Comparison of ENCODE assay signal across 9 cellular contexts in genomic region chr6:159788757-159789376, GRCh38. TPM values are rescaled to one million over a fixed set of nuclear protein-coding genes. Genes with fewer than 3 reads are reported as not detected.
DNase-seq lines count a peak whose midpoint lies in the region; ATAC-seq and TF ChIP-seq lines count a peak whose summit lies in the region.
"Had no signal": no experiment of that assay in that cellular context is flagged by ENCODE, and none has a peak within 500 bp of the region (broad histone marks: within the 10 kb centered on the region; RNA-seq: fewer than 3 reads in every experiment).

No MANE protein-coding gene starts in this region.

- H3K27ac ChIP-seq in foreskin keratinocyte (peak overlapping the region; percentile 16), neutrophil (peak overlapping the region; percentile 91), aorta (ENCODE audit: low read depth in 1 of 2, low read length in 2 of 2) (peak overlapping the region; percentile 10 to 72)

- H3K27me3 ChIP-seq in foreskin keratinocyte = no peaks in the 10 kb centered on the region
- H3K27me3 ChIP-seq in neutrophil = no peaks in the 10 kb centered on the region
- no peaks in the 10 kb centered on the region for H3K27me3 ChIP-seq in aorta (ENCODE audit: control insufficient read depth in 1 of 2, insufficient read depth in 2 of 2, low read length in 1 of 2)

- 0 to 1% methylated on average over 58 to 59 of the region's 59 CpGs for WGBS in aorta, 2 donors

- intact Hi-C loops in activated T-helper 1 cell treated with anti-CD3 and anti-CD28 coated beads, Interleukin-12 subunit alpha, Interleukin-12 subunit beta, Interleukin-2, Interleukin-4 antibody, amounts not matched to agents 30 ng/mL and 10 ng/mL and 1 ng/mL, durations not matched to agents 14 hours and 24 hours and 36 hours (cut with micrococcal nuclease) = loop anchor here (1.0 to 5.0 kb wide), 7 partner anchors 27 to 972 kb away; partner anchors contain the start of genes ACAT2, EZR, SOD2 and WTAP
- intact Hi-C loops in aorta (cut with DNase I) = loop anchor here (1.0 kb wide), 2 partner anchors 62 to 96 kb away; partner anchors contain the start of genes SOD2 (in 1 of the 2) and WTAP (in 1 of the 2)

- TF ChIP-seq CTCF in foreskin keratinocyte (conservative IDR thresholded peaks at IDR 0.05) (no peak), neutrophil (IDR thresholded peaks at IDR 0.05) (no peak)

- ATAC-seq in foreskin keratinocyte (no peak), aorta (ENCODE audit: low FRiP score) (peak; percentile 1), GM21447 (IDR thresholded peaks at IDR 0.05; ENCODE audit: unreplicated experiment) (no peak)

- H3K9me3 ChIP-seq in neutrophil (no peaks in the 10 kb centered on the region), aorta (ENCODE audit: control insufficient read depth, low read length) (no peaks in the 10 kb centered on the region)

- H3K4me1 Mint-ChIP-seq in activated T-helper 1 cell treated with anti-CD3 and anti-CD28 coated beads, Interleukin-12 subunit alpha, Interleukin-12 subunit beta, Interleukin-2, Interleukin-4 antibody, amounts not matched to agents 30 ng/mL and 10 ng/mL and 1 ng/mL, durations not matched to agents 14 hours and 24 hours and 36 hours (ENCODE audit: low read depth) = peaks cover 61% of the 10 kb centered on the region

- H3K27me3 Mint-ChIP-seq in activated T-helper 1 cell treated with anti-CD3 and anti-CD28 coated beads, Interleukin-12 subunit alpha, Interleukin-12 subunit beta, Interleukin-2, Interleukin-4 antibody, amounts not matched to agents 30 ng/mL and 10 ng/mL and 1 ng/mL, durations not matched to agents 14 hours and 24 hours and 36 hours (ENCODE audit: insufficient read depth) = no peaks in the 10 kb centered on the region

- DNase-seq in NCI-H82 (lab: John Stamatoyannopoulos, UW) = peak; percentile 46
- no peak for DNase-seq in NCI-H82 treated with DMSO at 0.1 percent for 48 hours (lab: John Stamatoyannopoulos, UW; ENCODE audit: unreplicated experiment)
- DNase-seq in LoVo (ENCODE audit: low spot score) = peak; percentile 3
- DNase-seq in activated T-helper 1 cell treated with anti-CD3 and anti-CD28 coated beads, Interleukin-12 subunit alpha, Interleukin-12 subunit beta, Interleukin-2, Interleukin-4 antibody, amounts not matched to agents 30 ng/mL and 10 ng/mL and 1 ng/mL, durations not matched to agents 14 hours and 24 hours and 36 hours (ENCODE audit: low spot score) = peak; percentile 15
- DNase-seq in foreskin keratinocyte = no peak
- peak; percentile 61 to 81 for DNase-seq in aorta

- H3K4me3 ChIP-seq in neutrophil (ENCODE audit: low read depth in 1 of 2, low read length in 1 of 2) = peak overlapping the region; percentile 85 to 87
- peak overlapping the region; percentile 59 to 82 for H3K4me3 ChIP-seq in aorta (ENCODE audit: low read length in 2 of 2)

- H3K4me1 ChIP-seq in foreskin keratinocyte = peaks cover 3% of the 10 kb centered on the region
- peaks cover 36 to 41% of the 10 kb centered on the region in 2 experiments for H3K4me1 ChIP-seq in neutrophil (ENCODE audit: control insufficient read depth in 1 of 2, insufficient read depth in 1 of 2, low read depth in 1 of 2, low read length in 1 of 2)
- H3K4me1 ChIP-seq in aorta (ENCODE audit: control insufficient read depth in 1 of 2, insufficient read depth in 2 of 2, low read length in 2 of 2) = peaks cover 0 to 3% of the 10 kb centered on the region in 2 donors

- H3K9me3 Mint-ChIP-seq in activated T-helper 1 cell treated with anti-CD3 and anti-CD28 coated beads, Interleukin-12 subunit alpha, Interleukin-12 subunit beta, Interleukin-2, Interleukin-4 antibody, amounts not matched to agents 30 ng/mL and 10 ng/mL and 1 ng/mL, durations not matched to agents 14 hours and 24 hours and 36 hours = no peaks in the 10 kb centered on the region

- H3K36me3 Mint-ChIP-seq in activated T-helper 1 cell treated with anti-CD3 and anti-CD28 coated beads, Interleukin-12 subunit alpha, Interleukin-12 subunit beta, Interleukin-2, Interleukin-4 antibody, amounts not matched to agents 30 ng/mL and 10 ng/mL and 1 ng/mL, durations not matched to agents 14 hours and 24 hours and 36 hours (ENCODE audit: low read depth) = peaks cover 55% of the 10 kb centered on the region

- peak overlapping the region; percentile 96 for H3K4me3 Mint-ChIP-seq in activated T-helper 1 cell treated with anti-CD3 and anti-CD28 coated beads, Interleukin-12 subunit alpha, Interleukin-12 subunit beta, Interleukin-2, Interleukin-4 antibody, amounts not matched to agents 30 ng/mL and 10 ng/mL and 1 ng/mL, durations not matched to agents 14 hours and 24 hours and 36 hours

- H3K36me3 ChIP-seq in neutrophil = peaks cover 37% of the 10 kb centered on the region
- peaks cover 0 to 3% of the 10 kb centered on the region in 2 donors for H3K36me3 ChIP-seq in aorta (ENCODE audit: control insufficient read depth in 1 of 2, insufficient read depth in 2 of 2, low read length in 1 of 2)

- H3K27ac Mint-ChIP-seq in activated T-helper 1 cell treated with anti-CD3 and anti-CD28 coated beads, Interleukin-12 subunit alpha, Interleukin-12 subunit beta, Interleukin-2, Interleukin-4 antibody, amounts not matched to agents 30 ng/mL and 10 ng/mL and 1 ng/mL, durations not matched to agents 14 hours and 24 hours and 36 hours = peak overlapping the region; percentile 86

RNA-seq across cellular contexts. Expression of gene TCP1, which starts 0.5 kb away (rescaled TPM):
- 454 and 457 TPM in 2 replicates for total RNA-seq in activated T-helper 1 cell treated with anti-CD3 and anti-CD28 coated beads, Interleukin-12 subunit alpha, Interleukin-12 subunit beta, Interleukin-2, Interleukin-4 antibody, amounts not matched to agents 30 ng/mL and 10 ng/mL and 1 ng/mL, durations not matched to agents 14 hours and 24 hours and 36 hours
- 245 and 272 TPM in 2 replicates for total RNA-seq in foreskin keratinocyte
- polyA plus RNA-seq in foreskin keratinocyte = 203 and 242 TPM in 2 replicates
- total RNA-seq in aorta = 100 to 1,000 TPM; 110 to 146 TPM
- polyA plus RNA-seq in aorta = 100 to 1,000 TPM; 105 to 116 TPM

RNA-seq across cellular contexts. Expression of gene MRPL18, which starts 1.4 kb away (rescaled TPM):
- total RNA-seq in activated T-helper 1 cell treated with anti-CD3 and anti-CD28 coated beads, Interleukin-12 subunit alpha, Interleukin-12 subunit beta, Interleukin-2, Interleukin-4 antibody, amounts not matched to agents 30 ng/mL and 10 ng/mL and 1 ng/mL, durations not matched to agents 14 hours and 24 hours and 36 hours = 108 and 111 TPM in 2 replicates
- 99.2 and 104 TPM in 2 replicates for total RNA-seq in foreskin keratinocyte
- 122 and 131 TPM in 2 replicates for polyA plus RNA-seq in foreskin keratinocyte
- 10 to 100 TPM; 38.8 to 54.8 TPM for total RNA-seq in aorta
- polyA plus RNA-seq in aorta = 10 to 100 TPM; 55.2 to 83.3 TPM

RNA-seq across cellular contexts. Expression of gene PNLDC1, which starts 11.2 kb away (rescaled TPM):
- 0.56 and 0.78 TPM in 2 replicates for total RNA-seq in activated T-helper 1 cell treated with anti-CD3 and anti-CD28 coated beads, Interleukin-12 subunit alpha, Interleukin-12 subunit beta, Interleukin-2, Interleukin-4 antibody, amounts not matched to agents 30 ng/mL and 10 ng/mL and 1 ng/mL, durations not matched to agents 14 hours and 24 hours and 36 hours
- 0.07 and 0.75 TPM in 2 replicates for total RNA-seq in foreskin keratinocyte
- polyA plus RNA-seq in foreskin keratinocyte = 0.03 and 0.66 TPM in 2 replicates
- under 1 TPM in 1 of 2 donors, not detected in 1; 0.26 TPM for total RNA-seq in aorta
- under 1 TPM; 0.38 to 0.46 TPM for polyA plus RNA-seq in aorta
- total RNA-seq: pulmonary artery endothelial cell had no signal

RNA-seq across cellular contexts. Expression of gene ACAT2, which starts 27.0 kb away (rescaled TPM):
- total RNA-seq in activated T-helper 1 cell treated with anti-CD3 and anti-CD28 coated beads, Interleukin-12 subunit alpha, Interleukin-12 subunit beta, Interleukin-2, Interleukin-4 antibody, amounts not matched to agents 30 ng/mL and 10 ng/mL and 1 ng/mL, durations not matched to agents 14 hours and 24 hours and 36 hours = 83.1 and 84.2 TPM in 2 replicates
- total RNA-seq in foreskin keratinocyte = 284 and 366 TPM in 2 replicates
- polyA plus RNA-seq in foreskin keratinocyte = 208 and 296 TPM in 2 replicates
- 10 to 100 TPM; 16.5 to 21.4 TPM for total RNA-seq in aorta
- polyA plus RNA-seq in aorta = 10 to 100 TPM; 13.0 to 18.7 TPM

Comparison
In these comparisons a context has a peak if more than half of its experiments do, and no peak if none do; other contexts are left out.
1. DNase-seq: peak in NCI-H82 (single experiment), LoVo (single experiment), activated T-helper 1 cell treated with anti-CD3 and anti-CD28 coated beads, Interleukin-12 subunit alpha, Interleukin-12 subunit beta, Interleukin-2, Interleukin-4 antibody, amounts not matched to agents 30 ng/mL and 10 ng/mL and 1 ng/mL, durations not matched to agents 14 hours and 24 hours and 36 hours (single experiment) and aorta (2 of 2); none in NCI-H82 treated with DMSO at 0.1 percent for 48 hours (single experiment) and foreskin keratinocyte (0 of 2).
2. H3K27ac ChIP-seq: peak in every context shown above with its lines; median percentile 91 in neutrophil; 41 in aorta; 16 in foreskin keratinocyte.